Comparison of ENCODE assay signal across 26 cellular contexts in the genomic region with DNA sequence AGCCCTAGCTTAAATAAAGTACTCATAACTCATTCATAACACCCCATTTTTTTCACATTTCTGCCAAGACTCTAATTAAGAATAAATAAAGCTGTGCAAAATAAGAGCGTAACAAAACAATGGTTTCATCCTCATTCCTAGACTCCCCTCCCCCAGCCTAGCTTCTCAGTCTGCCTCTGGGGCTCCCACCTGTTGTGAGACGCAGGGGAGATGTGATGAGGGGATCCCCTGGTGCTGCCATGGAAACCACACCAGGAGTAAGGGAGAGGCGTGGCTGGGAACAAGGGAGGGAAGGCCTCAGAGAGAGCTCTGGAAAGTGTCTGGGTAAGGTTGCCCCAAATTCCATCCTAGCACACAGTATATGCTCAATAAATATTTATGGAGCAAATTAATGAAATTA.
"Had no signal": no experiment of that assay in that cellular context is flagged by ENCODE, and none has a peak within 500 bp of the region (broad histone marks: within the 10 kb centered on the region; RNA-seq: fewer than 3 reads in every experiment).

No MANE protein-coding gene starts in this region.

- H3K9me3 ChIP-seq: gastrocnemius medialis had no signal

- H3K4me3 ChIP-seq: colonic mucosa, dorsolateral prefrontal cortex, esophagus muscularis mucosa, esophagus squamous epithelium, gastrocnemius medialis, gastroesophageal sphincter, heart left ventricle, heart right ventricle had no signal

- H3K27ac ChIP-seq: colonic mucosa, dorsolateral prefrontal cortex, epithelial cell of prostate, esophagus muscularis mucosa, esophagus squamous epithelium, foreskin keratinocyte, gastrocnemius medialis, gastroesophageal sphincter, heart left ventricle, heart right ventricle had no signal

- H3K27me3 ChIP-seq: colonic mucosa, dorsolateral prefrontal cortex, esophagus muscularis mucosa, esophagus squamous epithelium, foreskin keratinocyte, gastrocnemius medialis had no signal

- H3K36me3 ChIP-seq: colonic mucosa, esophagus muscularis mucosa, esophagus squamous epithelium, gastrocnemius medialis, gastroesophageal sphincter, heart left ventricle, heart right ventricle had no signal

- DNase-seq: colonic mucosa; cortex of kidney; dermis blood vessel endothelial cell; dorsolateral prefrontal cortex; effector CD4-positive, alpha-beta T cell; effector CD8-positive, alpha-beta T cell; effector memory CD4-positive, alpha-beta T cell; effector memory CD8-positive, alpha-beta T cell; endodermal cell; erythroblast; esophagus squamous epithelium; foreskin fibroblast; foreskin keratinocyte; foreskin melanocyte; gastrocnemius medialis; glutamatergic neuron; head of caudate nucleus; heart left ventricle; heart right ventricle had no signal

- H3K4me1 ChIP-seq: colonic mucosa, esophagus muscularis mucosa, esophagus squamous epithelium, foreskin keratinocyte, gastrocnemius medialis, gastroesophageal sphincter, heart left ventricle, heart right ventricle had no signal

- FAIRE-seq: colon, endometrium, endothelial cell of umbilical vein, frontal cortex had no signal
